ENCODE assay signal across 8 cellular contexts in genomic region chr11:128318856-128319474, GRCh38.
DNase-seq lines count a peak whose midpoint lies in the region; ATAC-seq and TF ChIP-seq lines count a peak whose summit lies in the region.

No MANE protein-coding gene starts in this region.

- no peak for TF ChIP-seq CTCF in GM13977 (IDR thresholded peaks at IDR 0.05; ENCODE audit: extremely low read depth, insufficient read depth, missing control alignments)
- no peak for TF ChIP-seq CTCF in coronary artery (IDR thresholded peaks at IDR 0.05)

- peaks cover 13 to 18% (median 17%) of the 10 kb centered on the region in 3 donors for H3K36me3 Mint-ChIP-seq in immature natural killer cell

- in situ Hi-C loops in GM13977 (cut with MboI; ENCODE audit: low pct_unique_long_range_greater_than_20kb, low sequenced_read_pairs, unreplicated experiment): no loop called here

- DNase-seq in GM13977 (ENCODE audit: low spot score) (peak; percentile 68), immature natural killer cell (peak; percentile 84 to 86 (median 84)), coronary artery (ENCODE audit: low spot score) (no peak), NCI-H524 (lab: John Stamatoyannopoulos, UW) (no peak), middle frontal gyrus (ENCODE audit: extremely low spot score, low spot score) (no peak), AML-193 (lab: John Stamatoyannopoulos, UW) (no peak)
- DNase-seq in activated CD4-positive, CD25-positive, alpha-beta regulatory T cell treated with anti-CD3 and anti-CD28 coated beads, Interleukin-2, amount 50 U/mL, for 72 hours: peak; percentile 56

- H3K27ac Mint-ChIP-seq in immature natural killer cell: peak overlapping the region; percentile 77 to 96 (median 92)

- peak overlapping the region; percentile 20 to 63 (median 44) for H3K4me3 Mint-ChIP-seq in immature natural killer cell

- no peak overlapping the region for H3K4me3 ChIP-seq in coronary artery

- peaks cover 82 to 90% of the 10 kb centered on the region in 2 donors for H3K4me1 Mint-ChIP-seq in immature natural killer cell

- H3K9me3 Mint-ChIP-seq in immature natural killer cell: peaks cover under 1 to 24% (median 19%) of the 10 kb centered on the region in 6 donors

- peak; percentile 97 for ATAC-seq in HG02759 (IDR thresholded peaks at IDR 0.05; ENCODE audit: unreplicated experiment)

- no peak overlapping the region for H3K27ac ChIP-seq in coronary artery

- H3K27me3 Mint-ChIP-seq in immature natural killer cell (ENCODE audit: low read depth in 3 of 3): peaks cover 4 to 9% (median 8%) of the 10 kb centered on the region in 3 donors

Comparison
In these comparisons a context has a peak if more than half of its experiments do, and no peak if none do; other contexts are left out.
1. DNase-seq: peak in GM13977 (single experiment), activated CD4-positive, CD25-positive, alpha-beta regulatory T cell treated with anti-CD3 and anti-CD28 coated beads, Interleukin-2, amount 50 U/mL, for 72 hours (single experiment) and immature natural killer cell (3 of 3); none in coronary artery (single experiment), NCI-H524 (0 of 2), middle frontal gyrus (single experiment) and AML-193 (0 of 2).